Comparison of ENCODE assay signal across 1 cellular context in the genomic region with DNA sequence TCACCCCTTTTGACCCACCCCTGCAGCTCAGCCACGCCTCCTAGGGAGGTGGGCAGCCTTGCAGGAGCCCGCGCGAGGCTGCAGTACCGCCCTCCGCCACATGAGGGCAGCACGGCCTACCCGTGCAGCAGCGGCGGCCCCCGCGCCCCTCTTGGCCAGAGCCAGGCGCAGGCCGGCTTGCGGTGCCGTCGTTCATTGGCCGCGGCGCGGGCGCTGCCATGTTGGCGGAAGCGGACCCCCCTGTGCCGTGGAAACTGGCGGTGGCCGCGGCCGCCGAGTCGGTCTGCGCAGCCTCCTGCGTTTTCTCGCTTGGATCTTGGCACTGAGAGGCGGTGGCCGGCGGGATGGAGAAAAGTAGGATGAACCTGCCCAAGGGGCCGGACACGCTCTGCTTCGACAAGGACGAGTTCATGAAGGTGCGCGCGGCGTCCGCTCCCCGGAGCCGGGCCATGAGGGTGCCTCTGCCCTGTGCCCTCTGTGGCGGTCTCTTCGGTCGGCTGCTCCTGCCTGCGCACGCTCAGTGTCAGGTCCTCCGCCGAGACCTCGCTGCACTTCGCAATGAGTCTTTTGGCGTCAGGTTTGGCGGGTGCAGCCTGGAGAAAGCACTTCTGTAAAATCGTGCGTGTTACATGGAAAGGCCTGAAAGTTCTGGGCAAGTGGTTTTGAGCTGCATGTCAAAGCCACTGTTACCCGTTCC.
TF ChIP-seq lines count a peak whose summit lies in the region.

A gene with protein sequence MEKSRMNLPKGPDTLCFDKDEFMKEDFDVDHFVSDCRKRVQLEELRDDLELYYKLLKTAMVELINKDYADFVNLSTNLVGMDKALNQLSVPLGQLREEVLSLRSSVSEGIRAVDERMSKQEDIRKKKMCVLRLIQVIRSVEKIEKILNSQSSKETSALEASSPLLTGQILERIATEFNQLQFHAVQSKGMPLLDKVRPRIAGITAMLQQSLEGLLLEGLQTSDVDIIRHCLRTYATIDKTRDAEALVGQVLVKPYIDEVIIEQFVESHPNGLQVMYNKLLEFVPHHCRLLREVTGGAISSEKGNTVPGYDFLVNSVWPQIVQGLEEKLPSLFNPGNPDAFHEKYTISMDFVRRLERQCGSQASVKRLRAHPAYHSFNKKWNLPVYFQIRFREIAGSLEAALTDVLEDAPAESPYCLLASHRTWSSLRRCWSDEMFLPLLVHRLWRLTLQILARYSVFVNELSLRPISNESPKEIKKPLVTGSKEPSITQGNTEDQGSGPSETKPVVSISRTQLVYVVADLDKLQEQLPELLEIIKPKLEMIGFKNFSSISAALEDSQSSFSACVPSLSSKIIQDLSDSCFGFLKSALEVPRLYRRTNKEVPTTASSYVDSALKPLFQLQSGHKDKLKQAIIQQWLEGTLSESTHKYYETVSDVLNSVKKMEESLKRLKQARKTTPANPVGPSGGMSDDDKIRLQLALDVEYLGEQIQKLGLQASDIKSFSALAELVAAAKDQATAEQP (plus strand): TSS at position 219 of the 697 bp plus-strand sequence. CDS start 126 bp downstream, at position 345.

TF ChIP-seq in K562, 482 proteins besides CTCF, POLR2A, EP300 and RAD21 (continued from another document and continues in another):
- TF ChIP-seq, protein P1, sequence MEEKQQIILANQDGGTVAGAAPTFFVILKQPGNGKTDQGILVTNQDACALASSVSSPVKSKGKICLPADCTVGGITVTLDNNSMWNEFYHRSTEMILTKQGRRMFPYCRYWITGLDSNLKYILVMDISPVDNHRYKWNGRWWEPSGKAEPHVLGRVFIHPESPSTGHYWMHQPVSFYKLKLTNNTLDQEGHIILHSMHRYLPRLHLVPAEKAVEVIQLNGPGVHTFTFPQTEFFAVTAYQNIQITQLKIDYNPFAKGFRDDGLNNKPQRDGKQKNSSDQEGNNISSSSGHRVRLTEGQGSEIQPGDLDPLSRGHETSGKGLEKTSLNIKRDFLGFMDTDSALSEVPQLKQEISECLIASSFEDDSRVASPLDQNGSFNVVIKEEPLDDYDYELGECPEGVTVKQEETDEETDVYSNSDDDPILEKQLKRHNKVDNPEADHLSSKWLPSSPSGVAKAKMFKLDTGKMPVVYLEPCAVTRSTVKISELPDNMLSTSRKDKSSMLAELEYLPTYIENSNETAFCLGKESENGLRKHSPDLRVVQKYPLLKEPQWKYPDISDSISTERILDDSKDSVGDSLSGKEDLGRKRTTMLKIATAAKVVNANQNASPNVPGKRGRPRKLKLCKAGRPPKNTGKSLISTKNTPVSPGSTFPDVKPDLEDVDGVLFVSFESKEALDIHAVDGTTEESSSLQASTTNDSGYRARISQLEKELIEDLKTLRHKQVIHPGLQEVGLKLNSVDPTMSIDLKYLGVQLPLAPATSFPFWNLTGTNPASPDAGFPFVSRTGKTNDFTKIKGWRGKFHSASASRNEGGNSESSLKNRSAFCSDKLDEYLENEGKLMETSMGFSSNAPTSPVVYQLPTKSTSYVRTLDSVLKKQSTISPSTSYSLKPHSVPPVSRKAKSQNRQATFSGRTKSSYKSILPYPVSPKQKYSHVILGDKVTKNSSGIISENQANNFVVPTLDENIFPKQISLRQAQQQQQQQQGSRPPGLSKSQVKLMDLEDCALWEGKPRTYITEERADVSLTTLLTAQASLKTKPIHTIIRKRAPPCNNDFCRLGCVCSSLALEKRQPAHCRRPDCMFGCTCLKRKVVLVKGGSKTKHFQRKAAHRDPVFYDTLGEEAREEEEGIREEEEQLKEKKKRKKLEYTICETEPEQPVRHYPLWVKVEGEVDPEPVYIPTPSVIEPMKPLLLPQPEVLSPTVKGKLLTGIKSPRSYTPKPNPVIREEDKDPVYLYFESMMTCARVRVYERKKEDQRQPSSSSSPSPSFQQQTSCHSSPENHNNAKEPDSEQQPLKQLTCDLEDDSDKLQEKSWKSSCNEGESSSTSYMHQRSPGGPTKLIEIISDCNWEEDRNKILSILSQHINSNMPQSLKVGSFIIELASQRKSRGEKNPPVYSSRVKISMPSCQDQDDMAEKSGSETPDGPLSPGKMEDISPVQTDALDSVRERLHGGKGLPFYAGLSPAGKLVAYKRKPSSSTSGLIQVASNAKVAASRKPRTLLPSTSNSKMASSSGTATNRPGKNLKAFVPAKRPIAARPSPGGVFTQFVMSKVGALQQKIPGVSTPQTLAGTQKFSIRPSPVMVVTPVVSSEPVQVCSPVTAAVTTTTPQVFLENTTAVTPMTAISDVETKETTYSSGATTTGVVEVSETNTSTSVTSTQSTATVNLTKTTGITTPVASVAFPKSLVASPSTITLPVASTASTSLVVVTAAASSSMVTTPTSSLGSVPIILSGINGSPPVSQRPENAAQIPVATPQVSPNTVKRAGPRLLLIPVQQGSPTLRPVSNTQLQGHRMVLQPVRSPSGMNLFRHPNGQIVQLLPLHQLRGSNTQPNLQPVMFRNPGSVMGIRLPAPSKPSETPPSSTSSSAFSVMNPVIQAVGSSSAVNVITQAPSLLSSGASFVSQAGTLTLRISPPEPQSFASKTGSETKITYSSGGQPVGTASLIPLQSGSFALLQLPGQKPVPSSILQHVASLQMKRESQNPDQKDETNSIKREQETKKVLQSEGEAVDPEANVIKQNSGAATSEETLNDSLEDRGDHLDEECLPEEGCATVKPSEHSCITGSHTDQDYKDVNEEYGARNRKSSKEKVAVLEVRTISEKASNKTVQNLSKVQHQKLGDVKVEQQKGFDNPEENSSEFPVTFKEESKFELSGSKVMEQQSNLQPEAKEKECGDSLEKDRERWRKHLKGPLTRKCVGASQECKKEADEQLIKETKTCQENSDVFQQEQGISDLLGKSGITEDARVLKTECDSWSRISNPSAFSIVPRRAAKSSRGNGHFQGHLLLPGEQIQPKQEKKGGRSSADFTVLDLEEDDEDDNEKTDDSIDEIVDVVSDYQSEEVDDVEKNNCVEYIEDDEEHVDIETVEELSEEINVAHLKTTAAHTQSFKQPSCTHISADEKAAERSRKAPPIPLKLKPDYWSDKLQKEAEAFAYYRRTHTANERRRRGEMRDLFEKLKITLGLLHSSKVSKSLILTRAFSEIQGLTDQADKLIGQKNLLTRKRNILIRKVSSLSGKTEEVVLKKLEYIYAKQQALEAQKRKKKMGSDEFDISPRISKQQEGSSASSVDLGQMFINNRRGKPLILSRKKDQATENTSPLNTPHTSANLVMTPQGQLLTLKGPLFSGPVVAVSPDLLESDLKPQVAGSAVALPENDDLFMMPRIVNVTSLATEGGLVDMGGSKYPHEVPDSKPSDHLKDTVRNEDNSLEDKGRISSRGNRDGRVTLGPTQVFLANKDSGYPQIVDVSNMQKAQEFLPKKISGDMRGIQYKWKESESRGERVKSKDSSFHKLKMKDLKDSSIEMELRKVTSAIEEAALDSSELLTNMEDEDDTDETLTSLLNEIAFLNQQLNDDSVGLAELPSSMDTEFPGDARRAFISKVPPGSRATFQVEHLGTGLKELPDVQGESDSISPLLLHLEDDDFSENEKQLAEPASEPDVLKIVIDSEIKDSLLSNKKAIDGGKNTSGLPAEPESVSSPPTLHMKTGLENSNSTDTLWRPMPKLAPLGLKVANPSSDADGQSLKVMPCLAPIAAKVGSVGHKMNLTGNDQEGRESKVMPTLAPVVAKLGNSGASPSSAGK (IDR thresholded peaks at IDR 0.05): no peak; the same call in 1 of the 2 replicates
- TF ChIP-seq PHB (CRISPR knock-in tag; IDR thresholded peaks at IDR 0.05) (peak; percentile 19; the same call in 1 of the 2 replicates), RBBP5 (IDR thresholded peaks at IDR 0.05; ENCODE audit: borderline replicate concordance, insufficient read depth, low read length, poor library complexity, severe bottlenecking) (peak; percentile 98), TOE1 (IDR thresholded peaks at IDR 0.05; ENCODE audit: borderline replicate concordance) (peak; percentile 68; the same call in 1 of the 2 replicates), TOE1 (CRISPR knock-in tag; IDR thresholded peaks at IDR 0.05; ENCODE audit: borderline replicate concordance, low read depth) (peak; percentile 91), ZNF561 (CRISPR knock-in tag; conservative IDR thresholded peaks at IDR 0.05) (no peak), SMARCE1 (IDR thresholded peaks at IDR 0.05) (0 out of 2 replicates have a peak, but pooled peaks have one; percentile 12), SMAD4 (CRISPR knock-in tag; conservative IDR thresholded peaks at IDR 0.05) (peak; percentile 50; the same call in 1 of the 2 replicates), ZNF778 (CRISPR knock-in tag; IDR thresholded peaks at IDR 0.05) (no peak), ZBTB11 (CRISPR knock-in tag; IDR thresholded peaks at IDR 0.05) (0 out of 6 replicates have a peak, but pooled peaks of 1 of the 3 experiments have one; percentile 59), ZNF740 (CRISPR knock-in tag; IDR thresholded peaks at IDR 0.05) (peak; percentile 77), ZNF740 (tag; IDR thresholded peaks at IDR 0.05) (no peak), GATAD2A (IDR thresholded peaks at IDR 0.05) (peak; percentile 51; the same call in 1 of the 2 replicates), EHMT2 (IDR thresholded peaks at IDR 0.05) (peak; percentile 86), FOXP4 (CRISPR knock-in tag; IDR thresholded peaks at IDR 0.05; ENCODE audit: borderline replicate concordance) (no peak), CAMTA2 (CRISPR knock-in tag; conservative IDR thresholded peaks at IDR 0.05) (no peak), JUN (IDR thresholded peaks at IDR 0.05; ENCODE audit: borderline replicate concordance, low read depth, low read length) (peak; percentile 59), JUN (CRISPR knock-in tag; IDR thresholded peaks at IDR 0.05; ENCODE audit: borderline replicate concordance) (no peak; the same call in 1 of the 2 replicates), CHD1 (IDR thresholded peaks at IDR 0.05; ENCODE audit: low read length) (peak; percentile 67), ETV1 (tag; conservative IDR thresholded peaks at IDR 0.05; ENCODE audit: low read depth) (peak; percentile 35; the same call in 1 of the 2 replicates), POLR2B (IDR thresholded peaks at IDR 0.05; ENCODE audit: low read depth, partially characterized antibody) (peak; percentile 87), L3MBTL2 (IDR thresholded peaks at IDR 0.05) (peak; percentile 79)
- TF ChIP-seq, protein P2, sequence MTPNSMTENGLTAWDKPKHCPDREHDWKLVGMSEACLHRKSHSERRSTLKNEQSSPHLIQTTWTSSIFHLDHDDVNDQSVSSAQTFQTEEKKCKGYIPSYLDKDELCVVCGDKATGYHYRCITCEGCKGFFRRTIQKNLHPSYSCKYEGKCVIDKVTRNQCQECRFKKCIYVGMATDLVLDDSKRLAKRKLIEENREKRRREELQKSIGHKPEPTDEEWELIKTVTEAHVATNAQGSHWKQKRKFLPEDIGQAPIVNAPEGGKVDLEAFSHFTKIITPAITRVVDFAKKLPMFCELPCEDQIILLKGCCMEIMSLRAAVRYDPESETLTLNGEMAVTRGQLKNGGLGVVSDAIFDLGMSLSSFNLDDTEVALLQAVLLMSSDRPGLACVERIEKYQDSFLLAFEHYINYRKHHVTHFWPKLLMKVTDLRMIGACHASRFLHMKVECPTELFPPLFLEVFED (CRISPR knock-in tag; conservative IDR thresholded peaks at IDR 0.05): no peak
- TF ChIP-seq, protein P3, sequence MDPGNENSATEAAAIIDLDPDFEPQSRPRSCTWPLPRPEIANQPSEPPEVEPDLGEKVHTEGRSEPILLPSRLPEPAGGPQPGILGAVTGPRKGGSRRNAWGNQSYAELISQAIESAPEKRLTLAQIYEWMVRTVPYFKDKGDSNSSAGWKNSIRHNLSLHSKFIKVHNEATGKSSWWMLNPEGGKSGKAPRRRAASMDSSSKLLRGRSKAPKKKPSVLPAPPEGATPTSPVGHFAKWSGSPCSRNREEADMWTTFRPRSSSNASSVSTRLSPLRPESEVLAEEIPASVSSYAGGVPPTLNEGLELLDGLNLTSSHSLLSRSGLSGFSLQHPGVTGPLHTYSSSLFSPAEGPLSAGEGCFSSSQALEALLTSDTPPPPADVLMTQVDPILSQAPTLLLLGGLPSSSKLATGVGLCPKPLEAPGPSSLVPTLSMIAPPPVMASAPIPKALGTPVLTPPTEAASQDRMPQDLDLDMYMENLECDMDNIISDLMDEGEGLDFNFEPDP (CRISPR knock-in tag; IDR thresholded peaks at IDR 0.05): no peak
- TF ChIP-seq, protein P4, sequence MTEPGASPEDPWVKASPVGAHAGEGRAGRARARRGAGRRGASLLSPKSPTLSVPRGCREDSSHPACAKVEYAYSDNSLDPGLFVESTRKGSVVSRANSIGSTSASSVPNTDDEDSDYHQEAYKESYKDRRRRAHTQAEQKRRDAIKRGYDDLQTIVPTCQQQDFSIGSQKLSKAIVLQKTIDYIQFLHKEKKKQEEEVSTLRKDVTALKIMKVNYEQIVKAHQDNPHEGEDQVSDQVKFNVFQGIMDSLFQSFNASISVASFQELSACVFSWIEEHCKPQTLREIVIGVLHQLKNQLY (CRISPR knock-in tag; conservative IDR thresholded peaks at IDR 0.05): no peak
